Comparison of ENCODE assay signal across 11 cellular contexts in the genomic region with DNA sequence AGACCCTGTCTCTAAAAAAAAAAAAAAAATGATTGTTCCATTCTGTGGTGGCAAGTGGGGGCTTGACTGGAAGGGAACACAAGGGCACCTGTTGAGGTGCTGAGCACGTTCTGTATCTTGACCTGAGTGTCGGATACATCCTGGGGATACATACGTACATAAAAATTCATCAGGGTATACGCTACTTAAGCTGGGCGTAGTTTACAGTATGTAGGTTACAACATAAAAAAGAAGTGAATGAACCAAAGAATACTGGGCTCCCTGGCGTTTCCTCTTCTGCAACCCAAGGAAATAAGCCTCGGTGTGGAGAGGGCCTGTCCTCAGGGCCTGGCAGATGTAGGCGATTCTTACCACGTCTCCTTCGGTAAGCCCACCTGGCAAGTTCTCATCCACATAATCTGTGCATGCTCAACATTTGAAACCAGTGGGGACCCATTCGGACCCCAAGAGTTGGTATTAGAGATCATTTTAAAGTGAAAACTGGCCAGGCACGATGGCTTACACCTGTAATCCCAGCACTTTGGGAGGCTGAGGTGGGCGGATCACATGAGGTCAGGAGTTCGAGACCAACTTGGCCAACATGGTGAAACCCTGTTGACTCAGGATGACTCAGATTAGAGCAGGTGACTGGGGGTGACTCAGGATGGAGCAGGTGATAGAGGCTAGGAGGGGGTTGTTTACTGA. TPM values are rescaled to one million over a fixed set of nuclear protein-coding genes. Genes with fewer than 3 reads are reported as not detected.
DNase-seq lines count a peak whose midpoint lies in the region; FAIRE-seq and TF ChIP-seq lines count a peak whose summit lies in the region.
"Had no signal": no experiment of that assay in that cellular context is flagged by ENCODE, and none has a peak within 500 bp of the region (broad histone marks: within the 10 kb centered on the region; RNA-seq: fewer than 3 reads in every experiment).

No MANE protein-coding gene starts in this region.

- H3K9me1 ChIP-seq in keratinocyte (ENCODE audit: control insufficient read depth, extremely low read depth, insufficient read depth, low read length), result no peaks in the 10 kb centered on the region

- H3K4me1 ChIP-seq in keratinocyte (ENCODE audit: control insufficient read depth, extremely low read depth, insufficient read depth, low read length), result peaks cover 7% of the 10 kb centered on the region
- H3K4me1 ChIP-seq: tibial nerve had no signal

- no peak overlapping the region for H3K4me3 ChIP-seq in WERI-Rb-1 (ENCODE audit: low read depth, low read length)
- no peak overlapping the region for H3K4me3 ChIP-seq in keratinocyte (ENCODE audit: control insufficient read depth in 2 of 3, extremely low read depth in 1 of 3, insufficient read depth in 2 of 3, low read depth in 1 of 3, low read length in 3 of 3)
- H3K4me3 ChIP-seq: tibial nerve had no signal

- DNase-seq in activated CD4-positive, alpha-beta T cell treated with anti-CD3 and anti-CD28 coated beads for 48 hours, result peak; percentile 68
- no peak for DNase-seq in activated CD4-positive, alpha-beta T cell treated with anti-CD3 and anti-CD28 coated beads, Interleukin-2, amount 50 U/mL, for 4 hours
- DNase-seq in WERI-Rb-1 (no peak), keratinocyte (ENCODE audit: low read depth, low spot score) (peak; percentile 30), NCI-H524 treated with DMSO at 0.1 percent for 48 hours (lab: John Stamatoyannopoulos, UW) (no peak), NCI-H146 (lab: John Stamatoyannopoulos, UW) (no peak), SIG-M5 (lab: John Stamatoyannopoulos, UW) (no peak)
- DNase-seq in stimulated activated CD4-positive, alpha-beta T cell treated with anti-CD3 and anti-CD28 coated beads, TNF-alpha, amount 100 ng/mL, for 48 hours (ENCODE audit: low read depth in 3 of 3), result peak in 2 of 3 donors; percentile 25 to 48
- DNase-seq: foreskin melanocyte, Karpas-422 had no signal

- no peak overlapping the region for H3K9ac ChIP-seq in keratinocyte (ENCODE audit: control insufficient read depth, extremely low read depth, insufficient read depth, low read length)

- H3K4me2 ChIP-seq in keratinocyte (ENCODE audit: control insufficient read depth, extremely low read depth, insufficient read depth, low read depth, low read length), result no peak overlapping the region

- TF ChIP-seq CTCF in WERI-Rb-1 (IDR thresholded peaks at IDR 0.05; ENCODE audit: low read depth, low read length) (no peak), keratinocyte (optimal IDR thresholded peaks at IDR 0.05 in 1 of 3, IDR thresholded peaks at IDR 0.05 in 1 of 3, conservative IDR thresholded peaks at IDR 0.05 in 1 of 3; ENCODE audit: extremely low read depth in 1 of 3, insufficient read depth in 2 of 3, low read length in 3 of 3) (no peak)

- H3K27me3 ChIP-seq in WERI-Rb-1 (ENCODE audit: insufficient read depth, low read depth, severe bottlenecking), result no peaks in the 10 kb centered on the region
- H3K27me3 ChIP-seq in keratinocyte (ENCODE audit: control insufficient read depth, extremely low read depth, insufficient read depth, low read length), result peaks cover 21% of the 10 kb centered on the region
- H3K27me3 ChIP-seq: tibial nerve had no signal

- no peaks in the 10 kb centered on the region for H4K20me1 ChIP-seq in keratinocyte (ENCODE audit: control insufficient read depth, extremely low read depth, insufficient read depth, low read length)

- dilution Hi-C loops in keratinocyte (cut with MboI; ENCODE audit: extremely low pct_ligation_motif_present, low sequenced_read_pairs), result no loop called here

- no peak for FAIRE-seq in keratinocyte (lab: Jason Lieb, UNC)

- no peak overlapping the region for H2AFZ ChIP-seq in keratinocyte (ENCODE audit: control insufficient read depth, low read length)

- H3K36me3 ChIP-seq in WERI-Rb-1 (no peaks in the 10 kb centered on the region), keratinocyte (ENCODE audit: control insufficient read depth in 2 of 2, extremely low read depth in 1 of 2, insufficient read depth in 2 of 2, low read length in 2 of 2) (no peaks in the 10 kb centered on the region)

- no peaks in the 10 kb centered on the region for H3K79me2 ChIP-seq in keratinocyte (ENCODE audit: control insufficient read depth, insufficient read depth, low read length)

- H3K27ac ChIP-seq in WERI-Rb-1 (peak overlapping the region; percentile 37; the same call in 1 of the 2 replicates), keratinocyte (ENCODE audit: control insufficient read depth, insufficient read depth, low read length) (no peak overlapping the region)
- H3K27ac ChIP-seq: tibial nerve had no signal

- H3K9me3 ChIP-seq in WERI-Rb-1 (ENCODE audit: severe bottlenecking) (no peaks in the 10 kb centered on the region), keratinocyte (ENCODE audit: control insufficient read depth, low read depth, low read length) (no peaks in the 10 kb centered on the region)
- H3K9me3 ChIP-seq: tibial nerve had no signal

RNA-seq across cellular contexts. Expression of gene MUC20, which starts 5.1 kb away (rescaled TPM):
- polyA plus RNA-seq in keratinocyte, result 0.21 to 0.33 TPM (median 0.25 TPM) in 3 replicates
- 4.5 TPM for polyA plus RNA-seq in keratinocyte (2011; ENCODE audit: low read depth)
- polyA plus RNA-seq in keratinocyte (2011; cell fraction: cytosol; rRNA removed), result 0.12 and 0.19 TPM in 2 replicates
- polyA plus RNA-seq in keratinocyte (2011; cell fraction: nucleus; rRNA removed), result 1.7 and 1.8 TPM in 2 replicates
- 0.25 and 2.4 TPM in 2 replicates for polyA plus RNA-seq in keratinocyte (2012; ENCODE audit: low replicate concordance)
- polyA minus RNA-seq in keratinocyte, result 0.10 to 0.43 TPM (median 0.36 TPM) in 3 replicates
- polyA minus RNA-seq in keratinocyte (2011; cell fraction: cytosol; rRNA and poly(A)+ RNA removed), result not detected
- 1.6 and 1.7 TPM in 2 replicates for polyA minus RNA-seq in keratinocyte (2011; cell fraction: nucleus; rRNA and poly(A)+ RNA removed)

Comparison
In these comparisons a context has a peak if more than half of its experiments do, and no peak if none do; other contexts are left out.
1. DNase-seq: peak in activated CD4-positive, alpha-beta T cell treated with anti-CD3 and anti-CD28 coated beads for 48 hours (single experiment), keratinocyte (single experiment) and stimulated activated CD4-positive, alpha-beta T cell treated with anti-CD3 and anti-CD28 coated beads, TNF-alpha, amount 100 ng/mL, for 48 hours (2 of 3); none in activated CD4-positive, alpha-beta T cell treated with anti-CD3 and anti-CD28 coated beads, Interleukin-2, amount 50 U/mL, for 4 hours (0 of 2), WERI-Rb-1 (single experiment), NCI-H524 treated with DMSO at 0.1 percent for 48 hours (single experiment), NCI-H146 (single experiment) and SIG-M5 (single experiment).